In genomic region chr17:689556-690247, GRCh38 we compare ENCODE assay signal across 31 cellular contexts. TPM values are rescaled to one million over a fixed set of nuclear protein-coding genes. Genes with fewer than 3 reads are reported as not detected.
A peak's percentile ranks its signal among the peaks of the same experiment; 100 is the strongest.
DNase-seq lines count a peak whose midpoint lies in the region; ATAC-seq and TF ChIP-seq lines count a peak whose summit lies in the region.
"Had no signal": no experiment of that assay in that cellular context is flagged by ENCODE, and none has a peak within 500 bp of the region (broad histone marks: within the 10 kb centered on the region; RNA-seq: fewer than 3 reads in every experiment).

No MANE protein-coding gene starts in this region.

- no peaks in the 10 kb centered on the region for H3K27me3 Mint-ChIP-seq in effector memory CD8-positive, alpha-beta T cell
- H3K27me3 Mint-ChIP-seq: activated CD4-positive, alpha-beta memory T cell treated with anti-CD3 and anti-CD28 coated beads for 36 hours; activated naive CD4-positive, alpha-beta T cell treated with anti-CD3 and anti-CD28 coated beads, Interleukin-2, amount 10 ng/mL, durations not matched to agents 7 days and 5 days; B cell; brain; naive thymus-derived CD8-positive, alpha-beta T cell; stimulated activated naive B cell treated with anti-CD40 and anti-IgM and Interleukin-4, amounts not matched to agents 10 μg/mL and 1 μg/mL and 100 μg/mL, for 72 hours; T-helper 17 cell had no signal

- H3K27ac Mint-ChIP-seq in effector memory CD8-positive, alpha-beta T cell: peak overlapping the region; percentile 34 to 41
- H3K27ac Mint-ChIP-seq: activated CD4-positive, alpha-beta memory T cell treated with anti-CD3 and anti-CD28 coated beads for 36 hours; activated naive CD4-positive, alpha-beta T cell treated with anti-CD3 and anti-CD28 coated beads, Interleukin-2, amount 10 ng/mL, durations not matched to agents 7 days and 5 days; activated T-helper 1 cell treated with anti-CD3 and anti-CD28 coated beads, Interleukin-12 subunit alpha, Interleukin-12 subunit beta, Interleukin-2, Interleukin-4 antibody, amounts not matched to agents 30 ng/mL and 10 ng/mL and 1 ng/mL, durations not matched to agents 14 hours and 24 hours and 36 hours; B cell; brain; T-helper 17 cell had no signal

- H3K4me3 Mint-ChIP-seq in effector memory CD8-positive, alpha-beta T cell: no peak overlapping the region
- H3K4me3 Mint-ChIP-seq: activated CD4-positive, alpha-beta memory T cell treated with anti-CD3 and anti-CD28 coated beads for 36 hours; activated naive CD4-positive, alpha-beta T cell treated with anti-CD3 and anti-CD28 coated beads, Interleukin-2, amount 10 ng/mL, durations not matched to agents 7 days and 5 days; activated T-helper 1 cell treated with anti-CD3 and anti-CD28 coated beads, Interleukin-12 subunit alpha, Interleukin-12 subunit beta, Interleukin-2, Interleukin-4 antibody, amounts not matched to agents 30 ng/mL and 10 ng/mL and 1 ng/mL, durations not matched to agents 14 hours and 24 hours and 36 hours; B cell; brain; naive thymus-derived CD8-positive, alpha-beta T cell; stimulated activated naive B cell treated with anti-CD40 and anti-IgM and Interleukin-4, amounts not matched to agents 10 μg/mL and 1 μg/mL and 100 μg/mL, for 72 hours; T-helper 17 cell had no signal

- no peaks in the 10 kb centered on the region for H3K36me3 ChIP-seq in parathyroid adenoma (ENCODE audit: control insufficient read depth, insufficient read depth, low read length)

- H3K4me3 ChIP-seq in parathyroid adenoma (ENCODE audit: low read depth, low read length): peak overlapping the region; percentile 4
- H3K4me3 ChIP-seq: adrenal gland, GM12878, K562 had no signal

- H3K9me3 ChIP-seq in parathyroid adenoma (ENCODE audit: control insufficient read depth, low read length): no peaks in the 10 kb centered on the region
- H3K9me3 ChIP-seq: adrenal gland, SK-N-SH had no signal

- peaks cover 50% of the 10 kb centered on the region for H3K36me3 Mint-ChIP-seq in effector memory CD8-positive, alpha-beta T cell (ENCODE audit: insufficient read depth)

- peak; percentile 74 for DNase-seq in CD1c-positive myeloid dendritic cell (ENCODE audit: extremely low spot score)
- peak; percentile 40 for DNase-seq in MV-4-11 (lab: John Stamatoyannopoulos, UW)
- DNase-seq in effector memory CD8-positive, alpha-beta T cell: no peak
- DNase-seq in pons (ENCODE audit: low spot score): no peak
- no peak for DNase-seq in omental fat pad (ENCODE audit: low spot score)
- DNase-seq: activated CD4-positive, alpha-beta memory T cell treated with anti-CD3 and anti-CD28 coated beads for 36 hours; activated CD4-positive, alpha-beta T cell treated with anti-CD3 and anti-CD28 coated beads for 1 hour; activated naive CD4-positive, alpha-beta T cell treated with anti-CD3 and anti-CD28 coated beads, Interleukin-2, amount 10 ng/mL, durations not matched to agents 7 days and 5 days; adrenal gland; effector CD8-positive, alpha-beta T cell; islet precursor cell; midbrain; naive thymus-derived CD8-positive, alpha-beta T cell; NCI-H1105 treated with DMSO at 0.1 percent for 48 hours; NCI-H1930; NCI-H524 treated with DMSO at 0.1 percent for 48 hours; occipital lobe; retina; SK-N-SH; stimulated activated naive B cell treated with anti-CD40 and anti-IgM and Interleukin-4, amounts not matched to agents 10 μg/mL and 1 μg/mL and 100 μg/mL, for 72 hours; T-helper 17 cell had no signal

- H3K4me1 ChIP-seq in parathyroid adenoma: peaks cover 9% of the 10 kb centered on the region

- no peak overlapping the region for H2AFZ ChIP-seq in parathyroid adenoma

- no peak for ATAC-seq in effector memory CD8-positive, alpha-beta T cell (replicated peaks)
- ATAC-seq in GM19035 (IDR thresholded peaks at IDR 0.05; ENCODE audit: unreplicated experiment) (no peak), GM18907 (IDR thresholded peaks at IDR 0.05; ENCODE audit: unreplicated experiment) (no peak), omental fat pad (ENCODE audit: low FRiP score) (no peak)
- ATAC-seq: GM12878; K562; naive thymus-derived CD8-positive, alpha-beta T cell; Right ventricle myocardium inferior; stimulated activated naive B cell treated with anti-CD40 and anti-IgM and Interleukin-4, amounts not matched to agents 10 μg/mL and 1 μg/mL and 100 μg/mL, for 72 hours; T-helper 17 cell had no signal

- TF ChIP-seq CTCF in parathyroid adenoma (IDR thresholded peaks at IDR 0.05) (no peak), omental fat pad (IDR thresholded peaks at IDR 0.05) (no peak)

- peak overlapping the region; percentile 32 for H3K27ac ChIP-seq in parathyroid adenoma
- H3K27ac ChIP-seq: adrenal gland, epithelial cell of prostate had no signal

- peaks cover under 1% of the 10 kb centered on the region for H3K79me2 ChIP-seq in parathyroid adenoma

- H3K9ac ChIP-seq in parathyroid adenoma: no peak overlapping the region
- H3K9ac ChIP-seq: SK-N-SH had no signal

- peaks cover 0 to 10% of the 10 kb centered on the region in 2 donors for H3K4me1 Mint-ChIP-seq in effector memory CD8-positive, alpha-beta T cell (ENCODE audit: low read depth in 2 of 2)
- H3K4me1 Mint-ChIP-seq: B cell, brain had no signal

- H3K9me3 Mint-ChIP-seq in effector memory CD8-positive, alpha-beta T cell: no peaks in the 10 kb centered on the region
- H3K9me3 Mint-ChIP-seq: activated CD4-positive, alpha-beta memory T cell treated with anti-CD3 and anti-CD28 coated beads for 36 hours; activated naive CD4-positive, alpha-beta T cell treated with anti-CD3 and anti-CD28 coated beads, Interleukin-2, amount 10 ng/mL, durations not matched to agents 7 days and 5 days; activated T-helper 1 cell treated with anti-CD3 and anti-CD28 coated beads, Interleukin-12 subunit alpha, Interleukin-12 subunit beta, Interleukin-2, Interleukin-4 antibody, amounts not matched to agents 30 ng/mL and 10 ng/mL and 1 ng/mL, durations not matched to agents 14 hours and 24 hours and 36 hours; brain; naive thymus-derived CD8-positive, alpha-beta T cell; stimulated activated naive B cell treated with anti-CD40 and anti-IgM and Interleukin-4, amounts not matched to agents 10 μg/mL and 1 μg/mL and 100 μg/mL, for 72 hours had no signal

- no peaks in the 10 kb centered on the region for H3K27me3 ChIP-seq in parathyroid adenoma (ENCODE audit: control insufficient read depth, insufficient read depth, low read length)
- H3K27me3 ChIP-seq: adrenal gland had no signal

- H3K4me2 ChIP-seq in parathyroid adenoma (ENCODE audit: low read length): peak overlapping the region; percentile 20
- H3K4me2 ChIP-seq: SK-N-SH had no signal

RNA-seq across cellular contexts. Expression of gene VPS53, which starts 24.9 kb away (rescaled TPM):
- total RNA-seq in omental fat pad: 10 to 100 TPM; 20.4 to 42.1 (median 36.9) TPM

RNA-seq across cellular contexts. Expression of gene TLCD3A, which starts 42.7 kb away (rescaled TPM):
- total RNA-seq in omental fat pad: 10 to 100 TPM in 1 of 4 donors, 1 to 10 TPM in 3; 5.2 to 45.3 (median 7.5) TPM

Comparison
In these comparisons a context has a peak if more than half of its experiments do, and no peak if none do; other contexts are left out.
1. DNase-seq: peak in CD1c-positive myeloid dendritic cell (single experiment) and MV-4-11 (single experiment); none in effector memory CD8-positive, alpha-beta T cell (0 of 3), pons (single experiment) and omental fat pad (single experiment).